In genomic region chr5:158276692-158277091, GRCh38 we compare ENCODE assay signal across 16 cellular contexts.
"Had no signal": no experiment of that assay in that cellular context is flagged by ENCODE, and none has a peak within 500 bp of the region (broad histone marks: within the 10 kb centered on the region; RNA-seq: fewer than 3 reads in every experiment).

No MANE protein-coding gene starts in this region.

- DNase-seq: Karpas-422, KG1, MG63, NCI-H1092, NCI-H1417 treated with DMSO at 0.1 percent for 48 hours, NCI-H187, NCI-H2029, NCI-H226, NCI-H510A, NCI-H524 treated with DMSO at 0.1 percent for 48 hours, NCI-H774, PC-3, SHP77, SK-N-SH had no signal

- H3K27ac ChIP-seq: RWPE1 had no signal

- H3K4me2 ChIP-seq: SK-N-SH had no signal

- H3K4me3 ChIP-seq: MG63 had no signal

- H3K36me3 ChIP-seq: MG63 had no signal

- H3K27me3 ChIP-seq: MG63 had no signal

- ATAC-seq: Panc1, PC-3 had no signal

- H3K9ac ChIP-seq: SK-N-SH had no signal

- H3K9me3 ChIP-seq: SK-N-SH had no signal
